8 cellular contexts compared by ENCODE assay signal in genomic region chr7:151057989-151058765, GRCh38. TPM values are rescaled to one million over a fixed set of nuclear protein-coding genes. Genes with fewer than 3 reads are reported as not detected.
A peak's percentile ranks its signal among the peaks of the same experiment; 100 is the strongest.
DNase-seq lines count a peak whose midpoint lies in the region; ATAC-seq and TF ChIP-seq lines count a peak whose summit lies in the region.

No MANE protein-coding gene starts in this region.

- POLR2A ChIA-PET in activated B cell treated with CpG ODN at 0.5 μM for 24 hours (lab: Charles Lee): interaction anchor here (0.6 to 3.2 kb wide), 4 partner anchors 22 to 53 kb away, joined by 5 to 19 read pairs (median 10); partner anchors contain the start of genes ABCB8, FASTK and TMUB1

- H3K4me3 ChIP-seq in AG09309 (ENCODE audit: control insufficient read depth, low read depth, low read length): peak overlapping the region; percentile 57

- H3K27me3 Mint-ChIP-seq in activated B cell treated with CpG ODN at 0.5 μM for 24 hours: no peaks in the 10 kb centered on the region
- peaks cover 0 to 6% (median 3%) of the 10 kb centered on the region in 3 donors for H3K27me3 Mint-ChIP-seq in immature natural killer cell (ENCODE audit: low read depth in 3 of 3)

- peak overlapping the region; percentile 89 for H3K27ac Mint-ChIP-seq in activated B cell treated with CpG ODN at 0.5 μM for 24 hours
- H3K27ac Mint-ChIP-seq in immature natural killer cell: peak overlapping the region; percentile 85 to 97 (median 95)

- intact Hi-C loops in activated B cell treated with CpG ODN at 0.5 μM for 24 hours (cut with micrococcal nuclease): loop anchor here (1.0 to 10.0 kb wide), 10 partner anchors 22 to 1223 kb away; partner anchors contain the start of genes ABCB8, ABCF2, CHPF2 and FASTK

- CTCF ChIA-PET in activated B cell treated with CpG ODN at 0.5 μM for 24 hours (lab: Charles Lee): no interaction called here

- TF ChIP-seq CTCF in AG09309 (IDR thresholded peaks at IDR 0.05; ENCODE audit: control insufficient read depth, insufficient read depth, low read depth, low read length, missing control alignments) (no peak), activated B cell treated with CpG ODN at 0.5 μM for 24 hours (IDR thresholded peaks at IDR 0.05) (no peak)

- peak overlapping the region; percentile 92 for H3K4me3 Mint-ChIP-seq in activated B cell treated with CpG ODN at 0.5 μM for 24 hours
- H3K4me3 Mint-ChIP-seq in immature natural killer cell: peak overlapping the region; percentile 92 to 95 (median 92)

- DNase-seq in AG09309 (ENCODE audit: low read depth): peak; percentile 99
- DNase-seq in NCI-H226: peak; percentile 100
- peak; percentile 91 for DNase-seq in activated B cell treated with CpG ODN at 0.5 μM for 24 hours
- DNase-seq in caudate nucleus (lab: John Stamatoyannopoulos, UW): peak; percentile 80 to 100 (median 99)
- DNase-seq in immature natural killer cell: peak; percentile 93 to 95 (median 94)
- peak; percentile 99 for DNase-seq in smooth muscle cell of the brain vasculature (ENCODE audit: low read depth, low spot score)

- no peaks in the 10 kb centered on the region for H3K9me3 Mint-ChIP-seq in activated B cell treated with CpG ODN at 0.5 μM for 24 hours
- H3K9me3 Mint-ChIP-seq in immature natural killer cell: no peaks in the 10 kb centered on the region

- H3K27ac ChIP-seq in caudate nucleus (ENCODE audit: low read depth, low read length): peak overlapping the region; percentile 100

- H3K4me1 Mint-ChIP-seq in activated B cell treated with CpG ODN at 0.5 μM for 24 hours (peaks cover 36% of the 10 kb centered on the region), immature natural killer cell (peaks cover 34 to 42% of the 10 kb centered on the region in 2 donors)

- H3K36me3 Mint-ChIP-seq in activated B cell treated with CpG ODN at 0.5 μM for 24 hours (ENCODE audit: low read depth) (peaks cover 7% of the 10 kb centered on the region), immature natural killer cell (peaks cover 0 to 5% (median 0%) of the 10 kb centered on the region in 3 donors)

- peak; percentile 87 for ATAC-seq in GM19023 (IDR thresholded peaks at IDR 0.05; ENCODE audit: unreplicated experiment)
- peak; percentile 84 for ATAC-seq in HG03196 (IDR thresholded peaks at IDR 0.05; ENCODE audit: unreplicated experiment)
- peak; percentile 93 for ATAC-seq in activated B cell treated with CpG ODN at 0.5 μM for 24 hours (ENCODE audit: low read depth)

RNA-seq across cellular contexts. Expression of gene CDK5, which starts 0.5 kb away (rescaled TPM):
- 7.5 and 8.1 TPM in 2 replicates for total RNA-seq in activated B cell treated with CpG ODN at 0.5 μM for 24 hours
- polyA plus RNA-seq in immature natural killer cell: 10 to 100 TPM; 15.6 to 18.9 (median 17.9) TPM

RNA-seq across cellular contexts. Expression of gene SLC4A2, which starts 1.2 kb away (rescaled TPM):
- total RNA-seq in activated B cell treated with CpG ODN at 0.5 μM for 24 hours: 69.1 and 72.5 TPM in 2 replicates
- polyA plus RNA-seq in immature natural killer cell: 10 to 100 TPM in 2 of 3 donors, 1 to 10 TPM in 1; 6.7 to 19.8 (median 10.9) TPM

RNA-seq across cellular contexts. Expression of gene ASIC3, which starts 9.8 kb away (rescaled TPM):
- total RNA-seq in activated B cell treated with CpG ODN at 0.5 μM for 24 hours: 1.2 TPM in 2 replicates
- not detected for polyA plus RNA-seq in immature natural killer cell

RNA-seq across cellular contexts. Expression of gene FASTK, which starts 22.4 kb away (rescaled TPM):
- total RNA-seq in activated B cell treated with CpG ODN at 0.5 μM for 24 hours: 97.6 and 103 TPM in 2 replicates
- polyA plus RNA-seq in immature natural killer cell: 10 to 100 TPM; 49.0 to 57.6 (median 51.2) TPM

RNA-seq across cellular contexts. Expression of gene TMUB1, which starts 25.1 kb away (rescaled TPM):
- total RNA-seq in activated B cell treated with CpG ODN at 0.5 μM for 24 hours: 40.5 and 43.5 TPM in 2 replicates
- polyA plus RNA-seq in immature natural killer cell: 10 to 100 TPM; 47.5 to 57.5 (median 49.6) TPM

Comparison
In these comparisons a context has a peak if more than half of its experiments do, and no peak if none do; other contexts are left out.
1. Peak in every context shown above with its lines: DNase-seq, ATAC-seq, H3K4me3 ChIP-seq and H3K27ac ChIP-seq.